In genomic region chr3:40452562-40452875, GRCh38 we compare ENCODE assay signal across 8 cellular contexts. TPM values are rescaled to one million over a fixed set of nuclear protein-coding genes. Genes with fewer than 3 reads are reported as not detected.
A peak's percentile ranks its signal among the peaks of the same experiment; 100 is the strongest.
DNase-seq lines count a peak whose midpoint lies in the region; ATAC-seq, FAIRE-seq and TF ChIP-seq lines count a peak whose summit lies in the region.

No MANE protein-coding gene starts in this region.

- H4K20me1 ChIP-seq in KMS-11 (ENCODE audit: insufficient read depth): no peaks in the 10 kb centered on the region

- H3K9me3 Mint-ChIP-seq in naive B cell: peaks cover 0 to 4% (median 0%) of the 10 kb centered on the region in 7 donors

- peak overlapping the region; percentile 87 for H3K9ac ChIP-seq in KMS-11

- peak overlapping the region; percentile 85 to 97 (median 94) for H3K4me3 Mint-ChIP-seq in naive B cell

- no peak for FAIRE-seq in D721Med (lab: Jason Lieb, UNC)

- no peaks in the 10 kb centered on the region for H3K36me3 ChIP-seq in KMS-11 (ENCODE audit: insufficient read depth)

- TF ChIP-seq CTCF in AG04450 (IDR thresholded peaks at IDR 0.05; ENCODE audit: low read depth, low read length) (no peak), KMS-11 (conservative IDR thresholded peaks at IDR 0.05; ENCODE audit: low read depth, low read length) (no peak), coronary artery (IDR thresholded peaks at IDR 0.05) (no peak), D721Med (IDR thresholded peaks at IDR 0.05; ENCODE audit: insufficient read depth, missing control alignments) (no peak), GM10248 (IDR thresholded peaks at IDR 0.05; ENCODE audit: control extremely low read depth, extremely low read depth, low read depth, missing control alignments) (no peak)

- peaks cover 1% of the 10 kb centered on the region for H3K79me2 ChIP-seq in KMS-11 (ENCODE audit: insufficient read depth, low read depth)

- H3K4me3 ChIP-seq in AG04450 (ENCODE audit: low read depth, low read length) (peak overlapping the region; percentile 94), KMS-11 (IDR thresholded peaks at IDR 0.05; ENCODE audit: insufficient read depth, low read depth, low read length) (peak overlapping the region; percentile 88), coronary artery (peak overlapping the region; percentile 77)

- ATAC-seq in naive B cell (ENCODE audit: low read depth in 2 of 2): no peak
- ATAC-seq in GM18498 (IDR thresholded peaks at IDR 0.05; ENCODE audit: unreplicated experiment): no peak
- no peak for ATAC-seq in GM19467 (IDR thresholded peaks at IDR 0.05; ENCODE audit: unreplicated experiment)

- DNase-seq in AG04450 (ENCODE audit: low read depth, low spot score) (no peak), coronary artery (ENCODE audit: low spot score) (no peak), naive B cell (no peak), D721Med (ENCODE audit: insufficient read length, low spot score) (no peak), GM10248 (ENCODE audit: extremely low spot score) (no peak)

- peaks cover 0 to 9% of the 10 kb centered on the region in 2 donors for H3K36me3 Mint-ChIP-seq in naive B cell

- H3K27ac Mint-ChIP-seq in naive B cell: peak overlapping the region; percentile 92 to 99 (median 98)

- peaks cover 18 to 36% (median 23%) of the 10 kb centered on the region in 3 donors for H3K4me1 Mint-ChIP-seq in naive B cell

- no peaks in the 10 kb centered on the region for H3K27me3 Mint-ChIP-seq in naive B cell

- CTCF ChIA-PET in AG04450 (lab: Charles Lee): interaction anchor here (0.6 kb wide), 1 partner anchor 1224 kb away, joined by 3 read pairs; no protein-coding TSS in a partner anchor
- CTCF ChIA-PET in GM10248 (lab: Yijun Ruan, JAX): interaction anchor here (1.8 kb wide), 1 partner anchor 10 kb away, joined by 3 read pairs; no protein-coding TSS in a partner anchor

- H2AFZ ChIP-seq in KMS-11 (ENCODE audit: low read depth): peak overlapping the region; percentile 91

- POLR2A ChIA-PET in AG04450 (lab: Yijun Ruan, JAX) (interaction anchor here (0.6 kb wide), 1 partner anchor 265 kb away, joined by 4 read pairs; no protein-coding TSS in a partner anchor), GM10248 (lab: Yijun Ruan, JAX) (interaction anchor here (0.6 to 1.1 kb wide), 2 partner anchors 10 to 747 kb away, joined by 5 to 9 read pairs; partner anchors contain the start of gene CTNNB1)

- no peaks in the 10 kb centered on the region; the same call in 1 of the 2 replicates for H3K9me3 ChIP-seq in AG04450 (ENCODE audit: control insufficient read depth, insufficient read depth, low read length)

- peak overlapping the region; percentile 77 for H3K27ac ChIP-seq in AG04450 (ENCODE audit: low read depth, low read length)
- H3K27ac ChIP-seq in KMS-11: peak overlapping the region; percentile 79
- H3K27ac ChIP-seq in coronary artery: peak overlapping the region; percentile 85 to 90

- no peaks in the 10 kb centered on the region for H3K27me3 ChIP-seq in AG04450 (ENCODE audit: control insufficient read depth, insufficient read depth, low read length)
- no peaks in the 10 kb centered on the region for H3K27me3 ChIP-seq in KMS-11 (ENCODE audit: insufficient read depth, low read depth)

- H3K4me1 ChIP-seq in KMS-11 (ENCODE audit: low read depth, poor library complexity, severe bottlenecking): peaks cover 6% of the 10 kb centered on the region

- peak overlapping the region; percentile 76 for H3K4me2 ChIP-seq in KMS-11

RNA-seq across cellular contexts. Expression of gene RPL14, which starts 4.6 kb away (rescaled TPM):
- polyA plus RNA-seq in AG04450 (2011; rRNA removed) (602 and 612 TPM in 2 replicates), naive B cell (ENCODE audit: low read depth in 6 of 6) (1,000 to 10,000 TPM in 2 of 6 donors, 100 to 1,000 TPM in 4; 532 to 1,400 (median 952) TPM)
- polyA minus RNA-seq in AG04450 (2011; rRNA and poly(A)+ RNA removed): 469 and 567 TPM in 2 replicates

RNA-seq across cellular contexts. Expression of gene ZNF619, which starts 24.4 kb away (rescaled TPM):
- polyA plus RNA-seq in AG04450 (2011; rRNA removed) (3.9 and 4.7 TPM in 2 replicates), naive B cell (ENCODE audit: low read depth in 6 of 6) (1 to 10 TPM in 5 of 6 donors, not detected in 1; 3.7 to 9.1 (median 5.6) TPM)
- polyA minus RNA-seq in AG04450 (2011; rRNA and poly(A)+ RNA removed): 8.6 and 10.1 TPM in 2 replicates

RNA-seq across cellular contexts. Expression of gene ZNF620, which starts 53.3 kb away (rescaled TPM):
- polyA plus RNA-seq in AG04450 (2011; rRNA removed) (0.69 and 0.77 TPM in 2 replicates), naive B cell (ENCODE audit: low read depth in 6 of 6) (1 to 10 TPM in 5 of 6 donors, not detected in 1; 2.8 to 4.3 (median 3.4) TPM)
- polyA minus RNA-seq in AG04450 (2011; rRNA and poly(A)+ RNA removed): 0.52 and 0.74 TPM in 2 replicates
